31 cellular contexts compared by ENCODE assay signal in genomic region chr1:160264795-160265307, GRCh38.
"Had no signal": no experiment of that assay in that cellular context is flagged by ENCODE, and none has a peak within 500 bp of the region (broad histone marks: within the 10 kb centered on the region; RNA-seq: fewer than 3 reads in every experiment).

No MANE protein-coding gene starts in this region.

- H3K27me3 ChIP-seq: ascending aorta, breast epithelium, cardiac muscle cell, colonic mucosa, esophagus squamous epithelium, gastroesophageal sphincter, heart right ventricle had no signal

- H3K27ac Mint-ChIP-seq: activated CD8-positive, alpha-beta T cell treated with anti-CD3 and anti-CD28 coated beads for 36 hours; activated naive CD4-positive, alpha-beta T cell treated with anti-CD3 and anti-CD28 coated beads, Interleukin-2, amount 10 ng/mL, durations not matched to agents 7 days and 5 days; activated naive CD4-positive, alpha-beta T cell treated with anti-CD3 and anti-CD28 coated beads, Interleukin-2, amount 50 U/mL, for 72 hours; activated naive CD8-positive, alpha-beta T cell treated with anti-CD3 and anti-CD28 coated beads, Interleukin-2, amount 10 ng/mL, durations not matched to agents 7 days and 5 days; activated T-helper 1 cell treated with anti-CD3 and anti-CD28 coated beads, Interleukin-12 subunit alpha, Interleukin-12 subunit beta, Interleukin-2, Interleukin-4 antibody, amounts not matched to agents 30 ng/mL and 10 ng/mL and 1 ng/mL, durations not matched to agents 14 hours and 24 hours and 36 hours; activated T-helper 2 cell treated with anti-CD3 and anti-CD28 coated beads, Interferon-gamma antibody, Interleukin-2, Interleukin-4, amounts not matched to agents 10 μg/mL and 5 μg/mL and 100 μg/mL, durations not matched to agents 14 hours and 24 hours and 36 hours; brain had no signal

- H3K4me3 Mint-ChIP-seq: activated CD8-positive, alpha-beta memory T cell treated with anti-CD3 and anti-CD28 coated beads, Interleukin-2, amount 10 ng/mL, durations not matched to agents 7 days and 5 days; activated CD8-positive, alpha-beta T cell treated with anti-CD3 and anti-CD28 coated beads for 36 hours; activated naive CD4-positive, alpha-beta T cell treated with anti-CD3 and anti-CD28 coated beads, Interleukin-2, amount 10 ng/mL, durations not matched to agents 7 days and 5 days; activated naive CD8-positive, alpha-beta T cell treated with anti-CD3 and anti-CD28 coated beads, Interleukin-2, amount 10 ng/mL, durations not matched to agents 7 days and 5 days; activated T-helper 1 cell treated with anti-CD3 and anti-CD28 coated beads, Interleukin-12 subunit alpha, Interleukin-12 subunit beta, Interleukin-2, Interleukin-4 antibody, amounts not matched to agents 30 ng/mL and 10 ng/mL and 1 ng/mL, durations not matched to agents 14 hours and 24 hours and 36 hours had no signal

- H3K27ac ChIP-seq: ascending aorta, breast epithelium, cardiac muscle cell, colonic mucosa, epithelial cell of prostate, esophagus squamous epithelium, gastroesophageal sphincter, heart right ventricle had no signal

- ATAC-seq: activated CD8-positive, alpha-beta memory T cell treated with anti-CD3 and anti-CD28 coated beads, Interleukin-2, amount 10 ng/mL, durations not matched to agents 7 days and 5 days; activated CD8-positive, alpha-beta T cell treated with anti-CD3 and anti-CD28 coated beads for 36 hours; activated naive CD4-positive, alpha-beta T cell treated with anti-CD3 and anti-CD28 coated beads, Interleukin-2, amount 50 U/mL, for 72 hours; gastroesophageal sphincter; heart right ventricle had no signal

- H3K9me3 Mint-ChIP-seq: activated CD8-positive, alpha-beta T cell treated with anti-CD3 and anti-CD28 coated beads for 36 hours; activated naive CD4-positive, alpha-beta T cell treated with anti-CD3 and anti-CD28 coated beads, Interleukin-2, amount 10 ng/mL, durations not matched to agents 7 days and 5 days; activated naive CD4-positive, alpha-beta T cell treated with anti-CD3 and anti-CD28 coated beads, Interleukin-2, amount 50 U/mL, for 72 hours; activated naive CD8-positive, alpha-beta T cell treated with anti-CD3 and anti-CD28 coated beads, Interleukin-2, amount 10 ng/mL, durations not matched to agents 7 days and 5 days; activated T-helper 1 cell treated with anti-CD3 and anti-CD28 coated beads, Interleukin-12 subunit alpha, Interleukin-12 subunit beta, Interleukin-2, Interleukin-4 antibody, amounts not matched to agents 30 ng/mL and 10 ng/mL and 1 ng/mL, durations not matched to agents 14 hours and 24 hours and 36 hours; activated T-helper 2 cell treated with anti-CD3 and anti-CD28 coated beads, Interferon-gamma antibody, Interleukin-2, Interleukin-4, amounts not matched to agents 10 μg/mL and 5 μg/mL and 100 μg/mL, durations not matched to agents 14 hours and 24 hours and 36 hours had no signal

- H3K4me3 ChIP-seq: ascending aorta, breast epithelium, cardiac muscle cell, colonic mucosa, esophagus squamous epithelium, gastroesophageal sphincter, heart right ventricle had no signal

- H3K4me1 ChIP-seq: colonic mucosa had no signal

- DNase-seq: activated CD4-positive, alpha-beta T cell treated with anti-CD3 and anti-CD28 coated beads for 1 hour; activated CD4-positive, alpha-beta T cell treated with anti-CD3 and anti-CD28 coated beads for 4 hours; activated CD4-positive, alpha-beta T cell treated with anti-CD3 and anti-CD28 coated beads, Interleukin-2, amount 50 U/mL, for 1 hour; activated CD4-positive, alpha-beta T cell treated with anti-CD3 and anti-CD28 coated beads, Interleukin-2, amount 50 U/mL, for 48 hours; activated CD8-positive, alpha-beta memory T cell treated with anti-CD3 and anti-CD28 coated beads, Interleukin-2, amount 10 ng/mL, durations not matched to agents 7 days and 5 days; activated CD8-positive, alpha-beta memory T cell treated with anti-CD3 and anti-CD28 coated beads, Interleukin-2, amount 50 U/mL, for 4 hours; activated CD8-positive, alpha-beta T cell treated with anti-CD3 and anti-CD28 coated beads for 36 hours; activated effector memory CD4-positive, alpha-beta T cell treated with anti-CD3 and anti-CD28 coated beads, Interleukin-2, amount 50 U/mL, for 16 hours; activated naive CD4-positive, alpha-beta T cell; activated naive CD4-positive, alpha-beta T cell treated with anti-CD3 and anti-CD28 coated beads, Interleukin-2, amount 10 ng/mL, durations not matched to agents 7 days and 5 days; activated naive CD8-positive, alpha-beta T cell treated with anti-CD3 and anti-CD28 coated beads, Interleukin-2, amount 10 ng/mL, durations not matched to agents 7 days and 5 days; activated T-cell treated with anti-CD3 and anti-CD28 coated beads, Interleukin-2, amount 50 U/mL, for 1 hour; activated T-cell treated with anti-CD3 and anti-CD28 coated beads, Interleukin-2, amount 50 U/mL, for 48 hours; central memory CD4-positive, alpha-beta T cell; cerebellar nuclear complex; colonic mucosa; effector CD8-positive, alpha-beta T cell; esophagus squamous epithelium; foreskin melanocyte; heart right ventricle; T-helper 1 cell; T-helper 2 cell had no signal

- H3K27me3 Mint-ChIP-seq: activated CD8-positive, alpha-beta memory T cell treated with anti-CD3 and anti-CD28 coated beads, Interleukin-2, amount 10 ng/mL, durations not matched to agents 7 days and 5 days; activated CD8-positive, alpha-beta T cell treated with anti-CD3 and anti-CD28 coated beads for 36 hours; activated naive CD8-positive, alpha-beta T cell treated with anti-CD3 and anti-CD28 coated beads, Interleukin-2, amount 10 ng/mL, durations not matched to agents 7 days and 5 days had no signal

- H3K36me3 Mint-ChIP-seq: brain had no signal

- H3K36me3 ChIP-seq: ascending aorta, breast epithelium, cardiac muscle cell, colonic mucosa, esophagus squamous epithelium, gastroesophageal sphincter, heart right ventricle had no signal
